In the genomic region with DNA sequence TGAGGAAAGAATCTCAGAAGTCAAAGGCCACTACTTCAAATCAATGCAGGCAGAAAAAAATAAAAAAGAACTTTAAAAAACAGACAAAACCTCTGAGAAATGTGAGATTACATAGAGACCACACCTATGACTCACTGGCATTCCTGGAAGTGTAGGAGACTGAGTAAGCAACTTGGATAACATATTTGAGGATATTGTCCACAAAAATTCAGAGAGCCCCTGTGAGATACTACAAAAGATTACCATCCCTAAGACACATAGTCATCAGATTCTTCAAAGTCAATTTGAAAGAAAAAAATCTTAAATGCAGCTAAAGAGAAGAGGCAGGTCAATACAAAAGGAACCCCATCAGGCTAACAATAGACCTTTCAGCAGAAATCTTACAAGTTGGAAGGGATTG, we compare ENCODE assay signal across 2 cellular contexts.
TF ChIP-seq lines count a peak whose summit lies in the region.

No MANE protein-coding gene starts in this region.

TF ChIP-seq in A549, 52 proteins besides CTCF, POLR2A, EP300 and RAD21 (continued from another document):
- no peak for TF ChIP-seq BHLHE40 (IDR thresholded peaks at IDR 0.05; ENCODE audit: low read depth, low read length)
- no peak for TF ChIP-seq KDM1A (IDR thresholded peaks at IDR 0.05; ENCODE audit: low read depth)
- no peak for TF ChIP-seq CBX2 (IDR thresholded peaks at IDR 0.05; ENCODE audit: borderline replicate concordance, low read depth)
- TF ChIP-seq ATOH8 (CRISPR knock-in tag; IDR thresholded peaks at IDR 0.05; ENCODE audit: low read depth), result no peak
- no peak for TF ChIP-seq ZSCAN20 (CRISPR knock-in tag; IDR thresholded peaks at IDR 0.05)
- TF ChIP-seq JUNB (IDR thresholded peaks at IDR 0.05), result peak; percentile 56
- TF ChIP-seq, protein P1, sequence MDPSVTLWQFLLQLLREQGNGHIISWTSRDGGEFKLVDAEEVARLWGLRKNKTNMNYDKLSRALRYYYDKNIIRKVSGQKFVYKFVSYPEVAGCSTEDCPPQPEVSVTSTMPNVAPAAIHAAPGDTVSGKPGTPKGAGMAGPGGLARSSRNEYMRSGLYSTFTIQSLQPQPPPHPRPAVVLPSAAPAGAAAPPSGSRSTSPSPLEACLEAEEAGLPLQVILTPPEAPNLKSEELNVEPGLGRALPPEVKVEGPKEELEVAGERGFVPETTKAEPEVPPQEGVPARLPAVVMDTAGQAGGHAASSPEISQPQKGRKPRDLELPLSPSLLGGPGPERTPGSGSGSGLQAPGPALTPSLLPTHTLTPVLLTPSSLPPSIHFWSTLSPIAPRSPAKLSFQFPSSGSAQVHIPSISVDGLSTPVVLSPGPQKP (IDR thresholded peaks at IDR 0.05; ENCODE audit: low read depth, low read length), result no peak
- TF ChIP-seq CBX8 (IDR thresholded peaks at IDR 0.05), result no peak
- no peak for TF ChIP-seq ZFP36 (IDR thresholded peaks at IDR 0.05; ENCODE audit: borderline replicate concordance, partially characterized antibody)
- TF ChIP-seq MYC (IDR thresholded peaks at IDR 0.05; ENCODE audit: borderline replicate concordance, low read length), result no peak
- no peak for TF ChIP-seq FOXS1 (CRISPR knock-in tag; IDR thresholded peaks at IDR 0.05)

TF ChIP-seq in HepG2, 621 proteins besides CTCF, POLR2A, EP300 and RAD21 (continued from another document):
- TF ChIP-seq ATF6 (CRISPR knock-in tag; conservative IDR thresholded peaks at IDR 0.05), result no peak
